In the genomic region with DNA sequence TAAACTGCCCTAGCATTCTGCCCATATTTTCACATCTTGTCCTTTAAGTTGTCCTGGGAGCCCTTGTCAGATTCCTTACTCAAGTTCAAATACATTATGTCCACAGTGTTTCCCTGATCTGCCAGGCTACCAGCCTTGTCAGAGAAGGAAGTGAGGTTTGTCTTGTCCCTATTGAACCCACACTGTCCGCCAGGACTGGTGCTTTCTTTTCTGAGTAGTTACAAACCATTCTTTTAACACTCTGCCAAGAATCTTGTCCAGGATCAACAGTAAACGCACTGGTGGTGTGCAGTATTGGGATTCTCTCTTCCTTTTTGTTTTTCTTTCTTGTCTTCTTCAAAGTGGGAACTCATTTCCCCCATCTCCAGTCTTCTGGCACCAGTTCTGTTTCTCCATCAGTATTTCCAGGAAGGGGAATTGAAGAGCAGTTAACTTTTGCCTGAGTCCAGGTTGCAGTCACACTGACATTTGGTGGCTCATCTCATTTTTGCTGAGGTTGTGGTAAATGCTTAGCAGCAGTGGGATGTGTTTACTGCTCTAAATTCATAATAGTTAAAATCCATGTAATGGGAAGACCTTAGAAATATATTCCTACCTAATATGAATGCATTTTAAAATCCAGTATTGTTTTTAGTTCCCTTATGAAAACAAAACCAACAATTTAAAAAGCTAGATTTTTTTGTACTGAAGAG, we compare ENCODE assay signal across 25 cellular contexts.
A peak's percentile ranks its signal among the peaks of the same experiment; 100 is the strongest.
DNase-seq lines count a peak whose midpoint lies in the region; ATAC-seq, FAIRE-seq and TF ChIP-seq lines count a peak whose summit lies in the region.
"Had no signal": no experiment of that assay in that cellular context is flagged by ENCODE, and none has a peak within 500 bp of the region (broad histone marks: within the 10 kb centered on the region; RNA-seq: fewer than 3 reads in every experiment).

No MANE protein-coding gene starts in this region.

- H3K4me3 ChIP-seq in A549 (no peak overlapping the region), IMR-90 (ENCODE audit: insufficient read depth, low read depth, low read length) (no peak overlapping the region)
- H3K4me3 ChIP-seq: BLaER1, HAP-1, lung, Peyer's patch, thoracic aorta, vagina had no signal

- peak overlapping the region; percentile 48 for H2AK5ac ChIP-seq in IMR-90 (ENCODE audit: low read depth, low read length)

- H3K9me3 ChIP-seq in A549 (no peaks in the 10 kb centered on the region), IMR-90 (ENCODE audit: control insufficient read depth, insufficient read depth, low read length) (no peaks in the 10 kb centered on the region)
- H3K9me3 ChIP-seq: HAP-1, neutrophil, Peyer's patch, thoracic aorta, vagina had no signal

- H3K9me3 Mint-ChIP-seq in brain (peaks cover 0 to 5% (median 3%) of the 10 kb centered on the region in 5 experiments), nephron (peaks cover 2% of the 10 kb centered on the region)
- H3K9me3 Mint-ChIP-seq: dendritic cell treated with granulocyte-macrophage colony-stimulating factor and Interleukin-4, amounts not matched to agents 40 ng/mL and 50 ng/mL, for 4 days had no signal

- H3K79me1 ChIP-seq in IMR-90 (ENCODE audit: low read depth in 1 of 2, low read length in 2 of 2) = peaks cover 0 to 4% of the 10 kb centered on the region in 2 experiments; a peak in 1 of 4 replicates

- H3K4me1 Mint-ChIP-seq in brain = peaks cover 60% of the 10 kb centered on the region
- H3K4me1 Mint-ChIP-seq in nephron = peaks cover 63% of the 10 kb centered on the region
- H3K4me1 Mint-ChIP-seq: T-helper 17 cell had no signal

- TF ChIP-seq RAD21 in A549 (conservative IDR thresholded peaks at IDR 0.05 in 1 of 2, IDR thresholded peaks at IDR 0.05 in 1 of 2) (no peak), IMR-90 (IDR thresholded peaks at IDR 0.05; ENCODE audit: low read length) (no peak)

- no peak overlapping the region; the same call in 1 of the 2 replicates for H3K9ac ChIP-seq in IMR-90 (ENCODE audit: low read depth, low read length)
- H3K9ac ChIP-seq: BLaER1 had no signal

- H3K4me3 Mint-ChIP-seq in brain (no peak overlapping the region), nephron (peak overlapping the region in 1 of 3 experiments; percentile 5)
- H3K4me3 Mint-ChIP-seq: dendritic cell treated with granulocyte-macrophage colony-stimulating factor and Interleukin-4, amounts not matched to agents 40 ng/mL and 50 ng/mL, for 4 days; T-helper 17 cell had no signal

- ATAC-seq in A549 (no peak), IMR-90 (ENCODE audit: low read depth) (no peak), HG03196 (IDR thresholded peaks at IDR 0.05; ENCODE audit: unreplicated experiment) (no peak), HG03442 (IDR thresholded peaks at IDR 0.05; ENCODE audit: unreplicated experiment) (no peak)
- ATAC-seq: stimulated activated naive CD8-positive, alpha-beta T cell treated with anti-CD3 and anti-CD28 coated beads, Interleukin-15, Interleukin-2, amounts not matched to agents 100 U/mL and 50 U/mL, for 24 hours; T-helper 17 cell had no signal

- H4K20me1 ChIP-seq in IMR-90 (ENCODE audit: insufficient read depth, low read length) = no peaks in the 10 kb centered on the region

- no peak overlapping the region for H3K4me2 ChIP-seq in A549
- no peak overlapping the region for H3K4me2 ChIP-seq in IMR-90 (ENCODE audit: low read depth, low read length)
- H3K4me2 ChIP-seq: BLaER1 had no signal

- H3K36me3 ChIP-seq in IMR-90 (ENCODE audit: control insufficient read depth, insufficient read depth, low read length) = no peaks in the 10 kb centered on the region
- H3K36me3 ChIP-seq: HAP-1, neutrophil, Peyer's patch, thoracic aorta, vagina had no signal

- no peak overlapping the region for H2AK9ac ChIP-seq in IMR-90 (replicated peaks; ENCODE audit: low read depth, low read length, poor library complexity)

- POLR2A ChIA-PET in A549 (lab: Yijun Ruan, JAX) = no interaction called here
- POLR2A ChIA-PET in IMR-90 (lab: Charles Lee; ENCODE audit: unreplicated experiment) = no interaction called here

- dilution Hi-C loops in IMR-90 (cut with HindIII; ENCODE audit: low sequenced_read_pairs, unreplicated experiment) = no loop called here

- no peak for DNase-seq in A549 (ENCODE audit: low read depth in 1 of 2, low spot score in 1 of 2)
- no peak for DNase-seq in IMR-90
- no peak for DNase-seq in DMS153 treated with DMSO at 0.1 percent for 48 hours (lab: John Stamatoyannopoulos, UW; ENCODE audit: unreplicated experiment)
- DNase-seq in NCI-H187 treated with DMSO at 0.1 percent for 48 hours (lab: John Stamatoyannopoulos, UW) = no peak
- DNase-seq: ACHN; activated CD8-positive, alpha-beta memory T cell treated with anti-CD3 and anti-CD28 coated beads for 24 hours; activated T-cell treated with anti-CD3 and anti-CD28 coated beads, Interleukin-2, amount 50 U/mL, for 1 hour; kidney glomerular epithelial cell; NCI-H1694; NCI-H2171 treated with DMSO at 0.1 percent for 48 hours; NCI-H526; Peyer's patch; stimulated activated naive CD8-positive, alpha-beta T cell treated with anti-CD3 and anti-CD28 coated beads, Interleukin-15, Interleukin-2, amounts not matched to agents 100 U/mL and 50 U/mL, for 24 hours; T-helper 17 cell had no signal

- H2BK15ac ChIP-seq in IMR-90 (ENCODE audit: low read depth, low read length) = peak overlapping the region; percentile 5; the same call in 1 of the 3 replicates

- TF ChIP-seq CTCF in A549 (IDR thresholded peaks at IDR 0.05) = no peak
- no peak for TF ChIP-seq CTCF in IMR-90 (conservative IDR thresholded peaks at IDR 0.05; ENCODE audit: low read depth, low read length)
- TF ChIP-seq CTCF in brain (conservative IDR thresholded peaks at IDR 0.05) = no peak
- no peak for TF ChIP-seq CTCF in nephron (IDR thresholded peaks at IDR 0.05; ENCODE audit: unreplicated experiment in 3 of 3)

- no TSS peak for BruUV-seq in IMR-90 (replicated peaks; lab: Mats Ljungman, UMichigan)

- intact Hi-C loops in IMR-90 (cut with micrococcal nuclease) = loop anchor here (2.0 kb wide), 1 partner anchor 105 kb away; no protein-coding TSS in a partner anchor

- H3K18ac ChIP-seq in IMR-90 (ENCODE audit: low read depth, low read length) = 0 out of 2 replicates have a peak overlapping the region, but pooled peaks have one; percentile 40

- H4K8ac ChIP-seq in IMR-90 (ENCODE audit: low read depth in 2 of 2, low read length in 2 of 2) = peak overlapping the region; percentile 0 to 40; a peak in 2 of 4 replicates

- WGBS in A549 (ENCODE audit: missing lambda C conversion rate) = 71% methylated on average over 2 of the region's 2 CpGs
- WGBS in IMR-90 (ENCODE audit: extremely low coverage in 2 of 2, insufficient read length in 1 of 2), 2 experiments = no CpG with 5 or more reads among the region's 2 CpGs

- TF ChIP-seq POLR2A in A549 (IDR thresholded peaks at IDR 0.05; ENCODE audit: low read length) (no peak), IMR-90 (IDR thresholded peaks at IDR 0.05; ENCODE audit: low read depth, low read length) (no peak)

- no peaks in the 10 kb centered on the region for H3K27me3 ChIP-seq in IMR-90 (ENCODE audit: control insufficient read depth, insufficient read depth, low read length)
- H3K27me3 ChIP-seq: BLaER1, neutrophil, Peyer's patch, vagina had no signal

- FAIRE-seq in A549 (lab: Jason Lieb, UNC) = no peak

- peak overlapping the region; percentile 2 for H4K91ac ChIP-seq in IMR-90 (ENCODE audit: insufficient read depth, low read depth, low read length)

- peak overlapping the region in 4 of 5 experiments; percentile 43 to 96 (median 71) for H3K27ac Mint-ChIP-seq in brain
- peak overlapping the region; percentile 86 to 92 (median 89) for H3K27ac Mint-ChIP-seq in nephron
- H3K27ac Mint-ChIP-seq: dendritic cell treated with granulocyte-macrophage colony-stimulating factor and Interleukin-4, amounts not matched to agents 40 ng/mL and 50 ng/mL, for 4 days; T-helper 17 cell had no signal

- TF ChIP-seq EP300 in A549 (IDR thresholded peaks at IDR 0.05) = no peak

- CTCF ChIA-PET in A549 (lab: Yijun Ruan, JAX) = no interaction called here
- CTCF ChIA-PET in IMR-90 (lab: Yijun Ruan, JAX) = interaction anchor here (0.5 kb wide), 1 partner anchor 16 kb away, joined by 3 read pairs; no protein-coding TSS in a partner anchor

- no peak overlapping the region for H4K5ac ChIP-seq in IMR-90 (ENCODE audit: low read depth, low read length)

- H3K27me3 Mint-ChIP-seq in brain = no peaks in the 10 kb centered on the region
- H3K27me3 Mint-ChIP-seq in nephron (ENCODE audit: low read depth) = no peaks in the 10 kb centered on the region
- H3K27me3 Mint-ChIP-seq: dendritic cell treated with granulocyte-macrophage colony-stimulating factor and Interleukin-4, amounts not matched to agents 40 ng/mL and 50 ng/mL, for 4 days had no signal

- H2BK120ac ChIP-seq in IMR-90 (ENCODE audit: low read depth, low read length) = peak overlapping the region; percentile 56

- H3K14ac ChIP-seq in IMR-90 (replicated peaks; ENCODE audit: low read depth, low read length) = peak overlapping the region; percentile 68

- H3K36me3 Mint-ChIP-seq in brain = peaks cover 11% of the 10 kb centered on the region
- H3K36me3 Mint-ChIP-seq in nephron (ENCODE audit: low read depth) = peaks cover 15% of the 10 kb centered on the region

- H3K27ac ChIP-seq in A549 (peak overlapping the region in 1 of 2 experiments; percentile 35; a peak in 2 of 6 replicates), IMR-90 (ENCODE audit: insufficient read depth, low read length) (no peak overlapping the region)
- H3K27ac ChIP-seq: BLaER1, neutrophil, Peyer's patch, thoracic aorta, vagina had no signal

- in situ Hi-C loops in IMR-90 (cut with MboI; ENCODE audit: low sequenced_read_pairs) = no loop called here

- peak overlapping the region; percentile 71 for H3K4ac ChIP-seq in IMR-90 (ENCODE audit: low read depth, low read length)

- peaks cover 6% of the 10 kb centered on the region; the same call in 2 of the 3 replicates for H3K4me1 ChIP-seq in A549
- peaks cover 12% of the 10 kb centered on the region for H3K4me1 ChIP-seq in IMR-90 (ENCODE audit: control insufficient read depth, insufficient read depth, low read length)
- H3K4me1 ChIP-seq: Peyer's patch, vagina had no signal

- H3K9me1 ChIP-seq in IMR-90 (ENCODE audit: insufficient read depth, low read length) = peaks cover 5% of the 10 kb centered on the region

- peak overlapping the region; percentile 58 for H3K23ac ChIP-seq in IMR-90 (ENCODE audit: low read depth, low read length)

- H2BK5ac ChIP-seq in IMR-90 (ENCODE audit: low read depth, low read length, poor library complexity, severe bottlenecking) = no peak overlapping the region

- H2AFZ ChIP-seq in IMR-90 (replicated peaks; ENCODE audit: low read length, poor library complexity) = no peak overlapping the region

- H2BK20ac ChIP-seq in IMR-90 (ENCODE audit: low read depth, low read length) = peak overlapping the region; percentile 69

- no peak overlapping the region for H3K56ac ChIP-seq in IMR-90 (ENCODE audit: extremely low read depth, insufficient read depth, low read length)

TF ChIP-seq in A549, 52 proteins besides CTCF, POLR2A, EP300 and RAD21:
- TF ChIP-seq MAFK (IDR thresholded peaks at IDR 0.05; ENCODE audit: partially characterized antibody) (peak; percentile 30), SMC3 (IDR thresholded peaks at IDR 0.05) (no peak)

TF ChIP-seq in IMR-90, 13 proteins besides CTCF, POLR2A, EP300 and RAD21 (continues in another document):
- TF ChIP-seq BHLHE40 (IDR thresholded peaks at IDR 0.05; ENCODE audit: low read depth, low read length) (no peak), MAFK (IDR thresholded peaks at IDR 0.05; ENCODE audit: low read depth, low read length) (peak; percentile 36; the same call in 1 of the 2 replicates), MXI1 (IDR thresholded peaks at IDR 0.05; ENCODE audit: borderline replicate concordance, low read depth, low read length) (no peak)
